Comparison of ENCODE assay signal across 28 cellular contexts in the genomic region with DNA sequence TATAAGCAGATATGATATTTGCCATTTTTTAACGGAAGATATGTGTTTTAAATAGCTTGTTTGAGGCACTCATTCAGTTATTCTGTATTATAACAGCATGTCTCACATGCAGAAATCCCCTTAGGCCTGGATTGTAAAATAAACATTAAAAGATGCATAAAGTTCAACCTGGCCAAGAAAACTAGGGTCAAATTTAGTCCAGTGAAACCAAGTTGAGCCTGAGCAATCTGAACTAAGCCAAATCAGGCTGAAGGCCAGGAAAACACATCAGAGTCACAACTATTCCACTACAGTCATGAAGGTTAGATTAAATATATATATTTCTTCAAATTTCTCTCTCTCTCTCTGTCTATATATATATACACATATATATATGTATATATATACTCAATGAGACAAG.
DNase-seq lines count a peak whose midpoint lies in the region; ATAC-seq and TF ChIP-seq lines count a peak whose summit lies in the region.
"Had no signal": no experiment of that assay in that cellular context is flagged by ENCODE, and none has a peak within 500 bp of the region (broad histone marks: within the 10 kb centered on the region; RNA-seq: fewer than 3 reads in every experiment).

No MANE protein-coding gene starts in this region.

- no peak overlapping the region for H3K27ac ChIP-seq in AG04450 (ENCODE audit: low read depth, low read length)
- H3K27ac ChIP-seq in naive thymus-derived CD4-positive, alpha-beta T cell (ENCODE audit: low read depth, low read length): no peak overlapping the region
- H3K27ac ChIP-seq: 22Rv1, C4-2B had no signal

- no peak for TF ChIP-seq CTCF in AG04450 (IDR thresholded peaks at IDR 0.05; ENCODE audit: low read depth, low read length)
- no peak for TF ChIP-seq CTCF in foreskin fibroblast (IDR thresholded peaks at IDR 0.05; ENCODE audit: low read depth, low read length)

- peaks cover 0 to 16% (median 8%) of the 10 kb centered on the region in 11 donors for H3K9me3 Mint-ChIP-seq in naive thymus-derived CD4-positive, alpha-beta T cell

- no peak overlapping the region for H3K4me3 Mint-ChIP-seq in naive thymus-derived CD4-positive, alpha-beta T cell
- H3K4me3 Mint-ChIP-seq: CD8-positive, alpha-beta memory T cell; GM23338 had no signal

- H3K27ac Mint-ChIP-seq in naive thymus-derived CD4-positive, alpha-beta T cell: no peak overlapping the region
- H3K27ac Mint-ChIP-seq: CD8-positive, alpha-beta memory T cell; GM23338 had no signal

- no peaks in the 10 kb centered on the region for H3K36me3 ChIP-seq in adipocyte (ENCODE audit: control insufficient read depth, insufficient read depth, low read length, severe bottlenecking)
- no peaks in the 10 kb centered on the region for H3K36me3 ChIP-seq in naive thymus-derived CD4-positive, alpha-beta T cell (ENCODE audit: control insufficient read depth in 2 of 3, insufficient read depth in 3 of 3, low read length in 3 of 3)

- no peak overlapping the region for H3K9ac ChIP-seq in adipocyte (ENCODE audit: low read length)

- peaks cover 26% of the 10 kb centered on the region for H3K4me1 ChIP-seq in adipocyte (ENCODE audit: control insufficient read depth, insufficient read depth, low read length)
- no peaks in the 10 kb centered on the region for H3K4me1 ChIP-seq in naive thymus-derived CD4-positive, alpha-beta T cell (ENCODE audit: control insufficient read depth in 2 of 2, insufficient read depth in 2 of 2, low read length in 2 of 2)

- intact Hi-C loops in naive thymus-derived CD4-positive, alpha-beta T cell (cut with micrococcal nuclease): no loop called here

- H3K36me3 Mint-ChIP-seq in naive thymus-derived CD4-positive, alpha-beta T cell: peaks cover 0 to 6% (median 0%) of the 10 kb centered on the region in 5 donors
- H3K36me3 Mint-ChIP-seq: CD8-positive, alpha-beta memory T cell had no signal

- no peak for ATAC-seq in naive thymus-derived CD4-positive, alpha-beta T cell
- ATAC-seq: GM23338, HCT116, Panc1 had no signal

- H3K4me1 Mint-ChIP-seq in naive thymus-derived CD4-positive, alpha-beta T cell: no peaks in the 10 kb centered on the region
- H3K4me1 Mint-ChIP-seq: CD8-positive, alpha-beta memory T cell; GM23338 had no signal

- H3K9me3 ChIP-seq in AG04450 (ENCODE audit: control insufficient read depth, insufficient read depth, low read length) (no peaks in the 10 kb centered on the region), adipocyte (ENCODE audit: control insufficient read depth, low read length) (no peaks in the 10 kb centered on the region)
- no peaks in the 10 kb centered on the region for H3K9me3 ChIP-seq in naive thymus-derived CD4-positive, alpha-beta T cell (ENCODE audit: control insufficient read depth in 2 of 3, low read length in 3 of 3)

- H3K4me3 ChIP-seq in AG04450 (ENCODE audit: low read depth, low read length) (no peak overlapping the region), adipocyte (ENCODE audit: low read length) (no peak overlapping the region), foreskin fibroblast (ENCODE audit: low read depth in 1 of 2, low read length in 2 of 2) (no peak overlapping the region)
- no peak overlapping the region for H3K4me3 ChIP-seq in naive thymus-derived CD4-positive, alpha-beta T cell (ENCODE audit: low read length)
- H3K4me3 ChIP-seq: GM23338 had no signal

- POLR2A ChIA-PET in AG04450 (lab: Yijun Ruan, JAX): no interaction called here
- POLR2A ChIA-PET in naive thymus-derived CD4-positive, alpha-beta T cell (lab: Charles Lee): no interaction called here

- H3K27me3 ChIP-seq in AG04450 (ENCODE audit: control insufficient read depth, insufficient read depth, low read length): no peaks in the 10 kb centered on the region
- no peaks in the 10 kb centered on the region for H3K27me3 ChIP-seq in adipocyte (replicated peaks; ENCODE audit: control insufficient read depth, insufficient read depth, low read length)
- H3K27me3 ChIP-seq in naive thymus-derived CD4-positive, alpha-beta T cell (ENCODE audit: control insufficient read depth in 2 of 2, insufficient read depth in 2 of 2, low read length in 2 of 2): no peaks in the 10 kb centered on the region

- TF ChIP-seq POLR2A in erythroblast (IDR thresholded peaks at IDR 0.05; ENCODE audit: low read length): no peak

- DNase-seq in AG04450 (ENCODE audit: low read depth, low spot score): peak; percentile 11
- peak; percentile 69 for DNase-seq in adipocyte (ENCODE audit: low read depth)
- DNase-seq in fibroblast of gingiva (ENCODE audit: low read depth): peak; percentile 55
- DNase-seq in foreskin fibroblast: peak; percentile 15 to 61
- DNase-seq in activated CD8-positive, alpha-beta memory T cell treated with anti-CD3 and anti-CD28 coated beads, Interleukin-2, amount 50 U/mL, for 48 hours: no peak
- no peak for DNase-seq in activated T-cell treated with anti-CD3 and anti-CD28 coated beads for 4 hours
- DNase-seq in erythroblast (lab: John Stamatoyannopoulos, UW): no peak
- DNase-seq in naive thymus-derived CD4-positive, alpha-beta T cell: no peak
- DNase-seq: ACHN; AML-193; Calu3; CD8-positive, alpha-beta memory T cell; DMS153; GDM1; KG1; NCI-H1092 treated with DMSO at 0.1 percent for 48 hours; NCI-H146; NCI-H2081; NCI-H2171; NCI-H345; NCI-H524 treated with DMSO at 0.1 percent for 48 hours; NCI-H82; SIG-M5 had no signal

- CTCF ChIA-PET in AG04450 (lab: Charles Lee): no interaction called here
- CTCF ChIA-PET in naive thymus-derived CD4-positive, alpha-beta T cell (lab: Charles Lee): no interaction called here

- no peaks in the 10 kb centered on the region for H3K27me3 Mint-ChIP-seq in naive thymus-derived CD4-positive, alpha-beta T cell
- H3K27me3 Mint-ChIP-seq: CD8-positive, alpha-beta memory T cell had no signal

Comparison
In these comparisons a context has a peak if more than half of its experiments do, and no peak if none do; other contexts are left out.
1. DNase-seq: peak in AG04450 (single experiment), adipocyte (single experiment), fibroblast of gingiva (single experiment) and foreskin fibroblast (2 of 2); none in activated CD8-positive, alpha-beta memory T cell treated with anti-CD3 and anti-CD28 coated beads, Interleukin-2, amount 50 U/mL, for 48 hours (single experiment), activated T-cell treated with anti-CD3 and anti-CD28 coated beads for 4 hours (single experiment), erythroblast (0 of 2) and naive thymus-derived CD4-positive, alpha-beta T cell (0 of 9).